ENCODE assay signal across 15 cellular contexts in the genomic region with DNA sequence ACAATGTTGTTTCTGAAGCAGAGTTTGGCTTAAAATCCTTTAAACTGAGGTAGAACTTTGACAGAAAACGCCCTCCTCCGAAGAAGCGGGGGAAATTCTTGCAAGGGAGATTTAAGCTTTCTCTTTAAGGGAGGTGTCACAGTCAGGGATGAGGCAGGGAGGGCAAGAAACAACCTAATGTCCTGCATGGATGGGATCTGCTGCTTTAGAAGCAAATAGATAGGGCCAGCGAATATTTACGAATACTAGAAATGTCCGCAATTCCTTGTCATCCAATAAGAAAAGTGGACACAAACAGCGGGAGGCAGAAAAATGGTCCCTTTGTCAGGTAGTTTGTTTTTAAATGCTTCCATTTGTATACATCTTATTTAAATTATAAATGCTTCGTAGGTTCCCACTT. TPM values are rescaled to one million over a fixed set of nuclear protein-coding genes. Genes with fewer than 3 reads are reported as not detected.
A peak's percentile ranks its signal among the peaks of the same experiment; 100 is the strongest.
DNase-seq lines count a peak whose midpoint lies in the region; ATAC-seq and TF ChIP-seq lines count a peak whose summit lies in the region.
"Had no signal": no experiment of that assay in that cellular context is flagged by ENCODE, and none has a peak within 500 bp of the region (broad histone marks: within the 10 kb centered on the region; RNA-seq: fewer than 3 reads in every experiment).

No MANE protein-coding gene starts in this region.

- H3K36me3 Mint-ChIP-seq in activated T-helper 17 cell treated with anti-CD3 and anti-CD28 coated beads, Interleukin-2, amount 50 U/mL, for 72 hours (ENCODE audit: low read depth): no peaks in the 10 kb centered on the region
- H3K36me3 Mint-ChIP-seq in naive thymus-derived CD8-positive, alpha-beta T cell: peaks cover 0 to 3% (median 0%) of the 10 kb centered on the region in 3 donors

- H3K27ac ChIP-seq in AG04450 (ENCODE audit: low read depth, low read length) (peak overlapping the region; percentile 97), SK-N-MC (peak overlapping the region; percentile 100)

- no peak for ATAC-seq in activated T-helper 17 cell treated with anti-CD3 and anti-CD28 coated beads, Interleukin-2, amount 50 U/mL, for 72 hours (replicated peaks)
- no peak for ATAC-seq in GM19452 (IDR thresholded peaks at IDR 0.05; ENCODE audit: unreplicated experiment)
- ATAC-seq in naive thymus-derived CD8-positive, alpha-beta T cell: no peak

- no peaks in the 10 kb centered on the region for H3K9me3 Mint-ChIP-seq in activated T-helper 17 cell treated with anti-CD3 and anti-CD28 coated beads, Interleukin-2, amount 50 U/mL, for 72 hours
- peaks cover 0 to 5% (median 0%) of the 10 kb centered on the region in 9 donors for H3K9me3 Mint-ChIP-seq in naive thymus-derived CD8-positive, alpha-beta T cell
- H3K9me3 Mint-ChIP-seq: naive B cell; stimulated activated naive CD8-positive, alpha-beta T cell treated with anti-CD3 and anti-CD28 coated beads, Interleukin-15, Interleukin-2, amounts not matched to agents 100 ng/mL and 50 ng/mL, for 24 hours had no signal

- no peaks in the 10 kb centered on the region for H3K27me3 ChIP-seq in AG04450 (ENCODE audit: control insufficient read depth, insufficient read depth, low read length)
- H3K27me3 ChIP-seq: BE2C had no signal

- no peak for DNase-seq in AG04450 (ENCODE audit: low read depth, low spot score)
- no peak for DNase-seq in SK-N-MC (ENCODE audit: low read depth, low spot score)
- DNase-seq in fibroblast of villous mesenchyme (ENCODE audit: low read depth): peak; percentile 55
- peak; percentile 56 for DNase-seq in pons (ENCODE audit: low spot score)
- no peak for DNase-seq in RKO (ENCODE audit: low spot score)
- DNase-seq in naive thymus-derived CD8-positive, alpha-beta T cell: no peak
- DNase-seq: activated naive CD4-positive, alpha-beta T cell; effector CD4-positive, alpha-beta T cell; naive B cell; NCI-H1105; NCI-H748 treated with DMSO at 0.1 percent for 48 hours had no signal

- peaks cover 100% of the 10 kb centered on the region for H3K36me3 ChIP-seq in SK-N-MC (ENCODE audit: insufficient read depth, low read length)

- TF ChIP-seq CTCF in AG04450 (IDR thresholded peaks at IDR 0.05; ENCODE audit: low read depth, low read length) (no peak), fibroblast of villous mesenchyme (IDR thresholded peaks at IDR 0.05; ENCODE audit: insufficient read depth, low read depth, low read length) (no peak)

- no peak overlapping the region for H3K4me3 Mint-ChIP-seq in activated T-helper 17 cell treated with anti-CD3 and anti-CD28 coated beads, Interleukin-2, amount 50 U/mL, for 72 hours
- H3K4me3 Mint-ChIP-seq in naive thymus-derived CD8-positive, alpha-beta T cell: no peak overlapping the region
- H3K4me3 Mint-ChIP-seq: stimulated activated naive CD8-positive, alpha-beta T cell treated with anti-CD3 and anti-CD28 coated beads, Interleukin-15, Interleukin-2, amounts not matched to agents 100 ng/mL and 50 ng/mL, for 24 hours had no signal

- H3K4me1 Mint-ChIP-seq in activated T-helper 17 cell treated with anti-CD3 and anti-CD28 coated beads, Interleukin-2, amount 50 U/mL, for 72 hours: no peaks in the 10 kb centered on the region
- H3K4me1 Mint-ChIP-seq in naive thymus-derived CD8-positive, alpha-beta T cell: no peaks in the 10 kb centered on the region

- peaks cover 27% of the 10 kb centered on the region for H3K27me3 Mint-ChIP-seq in activated T-helper 17 cell treated with anti-CD3 and anti-CD28 coated beads, Interleukin-2, amount 50 U/mL, for 72 hours
- H3K27me3 Mint-ChIP-seq in naive thymus-derived CD8-positive, alpha-beta T cell: peaks cover 19 to 44% (median 32%) of the 10 kb centered on the region in 5 donors

- POLR2A ChIA-PET in AG04450 (lab: Yijun Ruan, JAX): interaction anchor here (0.6 to 6.2 kb wide), 2 partner anchors 11 to 20 kb away, joined by 5 to 113 read pairs; partner anchors contain the start of gene MEIS1
- POLR2A ChIA-PET in naive thymus-derived CD8-positive, alpha-beta T cell (lab: Charles Lee): no interaction called here

- CTCF ChIA-PET in AG04450 (lab: Charles Lee): no interaction called here

- H3K4me3 ChIP-seq in AG04450 (ENCODE audit: low read depth, low read length): peak overlapping the region; percentile 91
- H3K4me3 ChIP-seq in SK-N-MC: peak overlapping the region; percentile 82
- H3K4me3 ChIP-seq in fibroblast of villous mesenchyme (ENCODE audit: low read depth, low read length): peak overlapping the region; percentile 85

- H3K9me3 ChIP-seq in AG04450 (ENCODE audit: control insufficient read depth, insufficient read depth, low read length) (no peaks in the 10 kb centered on the region; the same call in 1 of the 2 replicates), SK-N-MC (ENCODE audit: low read depth, low read length) (no peaks in the 10 kb centered on the region)
- H3K9me3 ChIP-seq: BE2C had no signal

- H3K9ac ChIP-seq in SK-N-MC (ENCODE audit: insufficient read length): peak overlapping the region; percentile 99

- H3K27ac Mint-ChIP-seq in activated T-helper 17 cell treated with anti-CD3 and anti-CD28 coated beads, Interleukin-2, amount 50 U/mL, for 72 hours: no peak overlapping the region
- H3K27ac Mint-ChIP-seq in naive thymus-derived CD8-positive, alpha-beta T cell: no peak overlapping the region
- H3K27ac Mint-ChIP-seq: stimulated activated naive CD8-positive, alpha-beta T cell treated with anti-CD3 and anti-CD28 coated beads, Interleukin-15, Interleukin-2, amounts not matched to agents 100 ng/mL and 50 ng/mL, for 24 hours had no signal

RNA-seq across cellular contexts. Expression of gene MEIS1, which starts 12.0 kb away (rescaled TPM):
- polyA plus RNA-seq in AG04450 (2011; rRNA removed): 87.2 and 107 TPM in 2 replicates
- polyA minus RNA-seq in AG04450 (2011; rRNA and poly(A)+ RNA removed): 505 and 558 TPM in 2 replicates
- 87.3 and 107 TPM in 2 replicates for total RNA-seq in fibroblast of villous mesenchyme
- total RNA-seq in activated T-helper 17 cell treated with anti-CD3 and anti-CD28 coated beads, Interleukin-2, amount 50 U/mL, for 72 hours: not detected
- not detected for total RNA-seq in naive thymus-derived CD8-positive, alpha-beta T cell
- polyA plus RNA-seq in naive thymus-derived CD8-positive, alpha-beta T cell: not detected

Comparison
In these comparisons a context has a peak if more than half of its experiments do, and no peak if none do; other contexts are left out.
1. DNase-seq: peak in fibroblast of villous mesenchyme (single experiment) and pons (single experiment); none in AG04450 (single experiment), SK-N-MC (single experiment), RKO (single experiment) and naive thymus-derived CD8-positive, alpha-beta T cell (0 of 10).
2. RNA of gene MEIS1, which starts 12.0 kb away (total RNA-seq): 87.3 to 107 TPM in fibroblast of villous mesenchyme; not detected in activated T-helper 17 cell treated with anti-CD3 and anti-CD28 coated beads, Interleukin-2, amount 50 U/mL, for 72 hours and not detected in naive thymus-derived CD8-positive, alpha-beta T cell; every median in the first group is over 10 times any median in the second.
3. Peak in every context shown above with its lines, with median percentiles within 50 percentile points of each other: H3K4me3 ChIP-seq.